Comparison of ENCODE assay signal across 2 cellular contexts in genomic region chr10:132907901-132908620, GRCh38.
TF ChIP-seq lines count a peak whose summit lies in the region.

No MANE protein-coding gene starts in this region.

TF ChIP-seq in K562, 482 proteins besides CTCF, POLR2A, EP300 and RAD21:
- TF ChIP-seq USF1 (CRISPR knock-in tag; IDR thresholded peaks at IDR 0.05) (peak; percentile 35), ZFP30 (CRISPR knock-in tag; IDR thresholded peaks at IDR 0.05; ENCODE audit: borderline replicate concordance) (no peak), TSC22D4 (tag; IDR thresholded peaks at IDR 0.05) (no peak), USF2 (CRISPR knock-in tag; IDR thresholded peaks at IDR 0.05) (peak; percentile 31; the same call in 1 of the 2 replicates)

TF ChIP-seq in HepG2, 621 proteins besides CTCF, POLR2A, EP300 and RAD21:
- peak; percentile 17; the same call in 1 of the 2 replicates for TF ChIP-seq MNT (IDR thresholded peaks at IDR 0.05)
- no peak for TF ChIP-seq ZFP36 (IDR thresholded peaks at IDR 0.05; ENCODE audit: borderline replicate concordance, low read depth, low read length, partially characterized antibody)
